1 cellular context compared by ENCODE assay signal in the genomic region with DNA sequence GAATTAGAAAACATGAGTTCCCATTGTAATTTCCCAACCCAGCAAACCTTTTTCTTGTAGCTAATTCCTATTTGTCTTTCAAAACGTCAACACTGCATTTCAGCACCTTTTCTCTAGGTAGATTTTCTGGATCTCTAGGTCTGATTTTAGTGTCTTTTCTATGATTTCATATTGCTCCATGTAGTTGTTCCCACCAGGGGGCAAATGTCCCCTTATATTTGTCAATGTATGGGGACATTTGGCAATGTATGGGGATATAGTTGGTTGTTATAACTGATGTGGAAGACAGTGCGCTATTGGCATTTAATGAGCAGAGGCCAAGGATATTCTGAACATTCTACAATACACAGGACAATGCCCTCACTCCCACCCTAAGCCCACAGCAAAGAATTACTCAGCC.
TF ChIP-seq lines count a peak whose summit lies in the region.

No MANE protein-coding gene starts in this region.

TF ChIP-seq in GM23338, 12 proteins besides CTCF, POLR2A, EP300 and RAD21:
- TF ChIP-seq, protein P1, sequence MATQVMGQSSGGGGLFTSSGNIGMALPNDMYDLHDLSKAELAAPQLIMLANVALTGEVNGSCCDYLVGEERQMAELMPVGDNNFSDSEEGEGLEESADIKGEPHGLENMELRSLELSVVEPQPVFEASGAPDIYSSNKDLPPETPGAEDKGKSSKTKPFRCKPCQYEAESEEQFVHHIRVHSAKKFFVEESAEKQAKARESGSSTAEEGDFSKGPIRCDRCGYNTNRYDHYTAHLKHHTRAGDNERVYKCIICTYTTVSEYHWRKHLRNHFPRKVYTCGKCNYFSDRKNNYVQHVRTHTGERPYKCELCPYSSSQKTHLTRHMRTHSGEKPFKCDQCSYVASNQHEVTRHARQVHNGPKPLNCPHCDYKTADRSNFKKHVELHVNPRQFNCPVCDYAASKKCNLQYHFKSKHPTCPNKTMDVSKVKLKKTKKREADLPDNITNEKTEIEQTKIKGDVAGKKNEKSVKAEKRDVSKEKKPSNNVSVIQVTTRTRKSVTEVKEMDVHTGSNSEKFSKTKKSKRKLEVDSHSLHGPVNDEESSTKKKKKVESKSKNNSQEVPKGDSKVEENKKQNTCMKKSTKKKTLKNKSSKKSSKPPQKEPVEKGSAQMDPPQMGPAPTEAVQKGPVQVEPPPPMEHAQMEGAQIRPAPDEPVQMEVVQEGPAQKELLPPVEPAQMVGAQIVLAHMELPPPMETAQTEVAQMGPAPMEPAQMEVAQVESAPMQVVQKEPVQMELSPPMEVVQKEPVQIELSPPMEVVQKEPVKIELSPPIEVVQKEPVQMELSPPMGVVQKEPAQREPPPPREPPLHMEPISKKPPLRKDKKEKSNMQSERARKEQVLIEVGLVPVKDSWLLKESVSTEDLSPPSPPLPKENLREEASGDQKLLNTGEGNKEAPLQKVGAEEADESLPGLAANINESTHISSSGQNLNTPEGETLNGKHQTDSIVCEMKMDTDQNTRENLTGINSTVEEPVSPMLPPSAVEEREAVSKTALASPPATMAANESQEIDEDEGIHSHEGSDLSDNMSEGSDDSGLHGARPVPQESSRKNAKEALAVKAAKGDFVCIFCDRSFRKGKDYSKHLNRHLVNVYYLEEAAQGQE (IDR thresholded peaks at IDR 0.05; ENCODE audit: unreplicated experiment) = no peak
- no peak for TF ChIP-seq EZH2 (IDR thresholded peaks at IDR 0.05; ENCODE audit: low read depth, unreplicated experiment)
- TF ChIP-seq, protein P2, sequence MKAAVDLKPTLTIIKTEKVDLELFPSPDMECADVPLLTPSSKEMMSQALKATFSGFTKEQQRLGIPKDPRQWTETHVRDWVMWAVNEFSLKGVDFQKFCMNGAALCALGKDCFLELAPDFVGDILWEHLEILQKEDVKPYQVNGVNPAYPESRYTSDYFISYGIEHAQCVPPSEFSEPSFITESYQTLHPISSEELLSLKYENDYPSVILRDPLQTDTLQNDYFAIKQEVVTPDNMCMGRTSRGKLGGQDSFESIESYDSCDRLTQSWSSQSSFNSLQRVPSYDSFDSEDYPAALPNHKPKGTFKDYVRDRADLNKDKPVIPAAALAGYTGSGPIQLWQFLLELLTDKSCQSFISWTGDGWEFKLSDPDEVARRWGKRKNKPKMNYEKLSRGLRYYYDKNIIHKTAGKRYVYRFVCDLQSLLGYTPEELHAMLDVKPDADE (IDR thresholded peaks at IDR 0.05) = no peak
- no peak for TF ChIP-seq NANOG (IDR thresholded peaks at IDR 0.05; ENCODE audit: borderline replicate concordance)
- no peak for TF ChIP-seq STAT1 (IDR thresholded peaks at IDR 0.05; ENCODE audit: unreplicated experiment)
- no peak for TF ChIP-seq POLR2AphosphoS5 (IDR thresholded peaks at IDR 0.05; ENCODE audit: low read depth)
- TF ChIP-seq ZNF331 (CRISPR knock-in tag; IDR thresholded peaks at IDR 0.05; ENCODE audit: low read depth) = no peak
- TF ChIP-seq CREB1 (CRISPR knock-in tag; IDR thresholded peaks at IDR 0.05; ENCODE audit: low read depth) = no peak
